Comparison of ENCODE assay signal across 26 cellular contexts in the genomic region with DNA sequence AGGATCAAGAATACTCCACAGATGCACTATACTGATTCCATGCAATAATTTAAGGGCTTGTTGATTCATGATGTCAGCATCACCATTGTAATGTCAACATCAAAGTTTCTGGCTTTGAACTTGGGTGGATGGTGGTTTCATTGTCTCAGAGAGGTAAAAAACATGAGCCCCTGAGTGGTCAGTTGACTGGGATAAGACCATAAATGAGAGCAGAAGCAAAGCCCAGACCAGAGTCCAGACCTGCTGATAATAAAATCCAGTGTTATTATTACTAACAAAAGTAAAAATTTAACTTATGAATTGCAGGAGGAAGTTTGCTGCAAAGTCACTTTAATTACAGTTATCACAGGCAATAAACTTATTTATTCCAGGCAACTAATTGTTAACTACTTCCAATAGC.
"Had no signal": no experiment of that assay in that cellular context is flagged by ENCODE, and none has a peak within 500 bp of the region (broad histone marks: within the 10 kb centered on the region; RNA-seq: fewer than 3 reads in every experiment).

No MANE protein-coding gene starts in this region.

- DNase-seq: dermis blood vessel endothelial cell; dorsolateral prefrontal cortex; effector CD4-positive, alpha-beta T cell; effector memory CD4-positive, alpha-beta T cell; erythroblast; esophagus squamous epithelium; foreskin fibroblast; foreskin melanocyte; gastrocnemius medialis; glutamatergic neuron; head of caudate nucleus; heart right ventricle; hypothalamus; left cardiac atrium; left ventricle myocardium superior; lower lobe of right lung; mesenchymal stem cell; naive thymus-derived CD4-positive, alpha-beta T cell had no signal

- H3K36me3 ChIP-seq: esophagus squamous epithelium, gastrocnemius medialis, heart right ventricle, lower lobe of right lung had no signal

- H3K36me3 Mint-ChIP-seq: mesothelial cell of epicardium; naive thymus-derived CD4-positive, alpha-beta T cell had no signal

- ATAC-seq: esophagus mucosa; gastrocnemius medialis; heart right ventricle; left cardiac atrium; left lobe of liver; left ventricle myocardium superior; lower lobe of right lung; naive thymus-derived CD4-positive, alpha-beta T cell had no signal

- H3K9me3 ChIP-seq: esophagus squamous epithelium, gastrocnemius medialis, lower lobe of right lung had no signal

- H3K27ac ChIP-seq: coronary artery, dorsolateral prefrontal cortex, epithelial cell of prostate, esophagus squamous epithelium, gastrocnemius medialis, heart right ventricle, lower lobe of right lung had no signal

- H3K4me3 ChIP-seq: coronary artery, dorsolateral prefrontal cortex, esophagus squamous epithelium, gastrocnemius medialis, heart right ventricle, lower lobe of right lung had no signal

- H3K4me1 ChIP-seq: esophagus squamous epithelium, gastrocnemius medialis, heart right ventricle, lower lobe of right lung had no signal

- H3K4me1 Mint-ChIP-seq: naive thymus-derived CD4-positive, alpha-beta T cell had no signal

- H3K27ac Mint-ChIP-seq: naive thymus-derived CD4-positive, alpha-beta T cell had no signal

- FAIRE-seq: colon, islet of Langerhans, keratinocyte had no signal

- H3K9me3 Mint-ChIP-seq: mesothelial cell of epicardium had no signal

- H3K27me3 ChIP-seq: dorsolateral prefrontal cortex, esophagus squamous epithelium, gastrocnemius medialis, heart right ventricle had no signal

- H3K27me3 Mint-ChIP-seq: naive thymus-derived CD4-positive, alpha-beta T cell had no signal

- H3K4me3 Mint-ChIP-seq: mesothelial cell of epicardium; naive thymus-derived CD4-positive, alpha-beta T cell had no signal
